ENCODE assay signal across 16 cellular contexts in the genomic region with DNA sequence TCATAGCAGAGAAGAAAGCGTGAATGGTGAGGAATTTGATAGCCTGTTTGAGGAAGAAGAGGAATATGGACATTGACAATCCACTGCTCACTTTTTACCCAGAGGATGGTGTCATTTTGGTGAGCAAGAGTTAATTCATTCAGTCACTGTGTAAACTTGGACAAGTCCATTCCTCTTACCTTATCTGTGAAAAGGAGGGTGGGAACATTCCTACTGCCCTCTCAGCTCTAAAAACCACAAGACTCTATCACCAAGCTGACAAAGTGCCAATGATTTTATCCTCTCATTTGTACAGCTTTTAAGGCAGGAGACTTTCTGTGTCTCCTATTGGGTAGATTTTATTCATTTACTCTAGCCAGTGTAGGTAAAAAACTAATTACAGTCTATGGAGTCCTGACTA.
DNase-seq lines count a peak whose midpoint lies in the region; ATAC-seq and TF ChIP-seq lines count a peak whose summit lies in the region.
"Had no signal": no experiment of that assay in that cellular context is flagged by ENCODE, and none has a peak within 500 bp of the region (broad histone marks: within the 10 kb centered on the region; RNA-seq: fewer than 3 reads in every experiment).

No MANE protein-coding gene starts in this region.

- TF ChIP-seq CTCF in AG10803 (conservative IDR thresholded peaks at IDR 0.05; ENCODE audit: low read length) (no peak), astrocyte of the spinal cord (IDR thresholded peaks at IDR 0.05; ENCODE audit: low read depth, low read length) (no peak)

- H3K9me3 Mint-ChIP-seq in activated naive CD4-positive, alpha-beta T cell treated with anti-CD3 and anti-CD28 coated beads for 36 hours: no peaks in the 10 kb centered on the region
- H3K9me3 Mint-ChIP-seq in activated T-helper 17 cell treated with anti-CD3 and anti-CD28 coated beads, Interleukin-2, amount 50 U/mL, for 72 hours: no peaks in the 10 kb centered on the region
- H3K9me3 Mint-ChIP-seq: activated naive CD8-positive, alpha-beta T cell treated with anti-CD3 and anti-CD28 coated beads, Interleukin-2, amount 10 ng/mL, durations not matched to agents 7 days and 5 days had no signal

- no peaks in the 10 kb centered on the region for H3K36me3 Mint-ChIP-seq in activated naive CD4-positive, alpha-beta T cell treated with anti-CD3 and anti-CD28 coated beads for 36 hours (ENCODE audit: low read depth)
- H3K36me3 Mint-ChIP-seq in activated T-helper 17 cell treated with anti-CD3 and anti-CD28 coated beads, Interleukin-2, amount 50 U/mL, for 72 hours (ENCODE audit: low read depth): no peaks in the 10 kb centered on the region
- H3K36me3 Mint-ChIP-seq: activated naive CD8-positive, alpha-beta T cell treated with anti-CD3 and anti-CD28 coated beads, Interleukin-2, amount 10 ng/mL, durations not matched to agents 7 days and 5 days had no signal

- no peak for ATAC-seq in GM19035 (IDR thresholded peaks at IDR 0.05; ENCODE audit: unreplicated experiment)
- no peak for ATAC-seq in activated T-helper 17 cell treated with anti-CD3 and anti-CD28 coated beads, Interleukin-2, amount 50 U/mL, for 72 hours (replicated peaks)

- in situ Hi-C loops in astrocyte of the spinal cord (cut with HindIII; ENCODE audit: low sequenced_read_pairs): no loop called here

- no peaks in the 10 kb centered on the region for H3K27me3 Mint-ChIP-seq in activated naive CD4-positive, alpha-beta T cell treated with anti-CD3 and anti-CD28 coated beads for 36 hours (ENCODE audit: low read depth)
- no peaks in the 10 kb centered on the region for H3K27me3 Mint-ChIP-seq in activated T-helper 17 cell treated with anti-CD3 and anti-CD28 coated beads, Interleukin-2, amount 50 U/mL, for 72 hours
- H3K27me3 Mint-ChIP-seq: activated naive CD8-positive, alpha-beta T cell treated with anti-CD3 and anti-CD28 coated beads, Interleukin-2, amount 10 ng/mL, durations not matched to agents 7 days and 5 days had no signal

- CTCF ChIA-PET in activated naive CD4-positive, alpha-beta T cell treated with anti-CD3 and anti-CD28 coated beads for 36 hours (lab: Charles Lee): no interaction called here

- H3K4me3 Mint-ChIP-seq in activated naive CD4-positive, alpha-beta T cell treated with anti-CD3 and anti-CD28 coated beads for 36 hours: no peak overlapping the region
- no peak overlapping the region for H3K4me3 Mint-ChIP-seq in activated T-helper 17 cell treated with anti-CD3 and anti-CD28 coated beads, Interleukin-2, amount 50 U/mL, for 72 hours
- H3K4me3 Mint-ChIP-seq: activated naive CD8-positive, alpha-beta T cell treated with anti-CD3 and anti-CD28 coated beads, Interleukin-2, amount 10 ng/mL, durations not matched to agents 7 days and 5 days had no signal

- H3K4me3 ChIP-seq in AG10803 (ENCODE audit: low read length) (no peak overlapping the region), astrocyte of the spinal cord (ENCODE audit: low read depth, low read length) (no peak overlapping the region)
- H3K4me3 ChIP-seq: coronary artery had no signal

- DNase-seq in AG10803 (ENCODE audit: low read depth): peak; percentile 43
- peak; percentile 13 for DNase-seq in HPDE6-E6E7 (ENCODE audit: extremely low spot score)
- peak; percentile 55 for DNase-seq in astrocyte of the spinal cord (ENCODE audit: low read depth, low spot score)
- DNase-seq in kidney glomerular epithelial cell (lab: John Stamatoyannopoulos, UW): peak; percentile 83
- DNase-seq in stimulated activated CD4-positive, alpha-beta T cell treated with anti-CD3 and anti-CD28 coated beads, Interleukin-2, amount 100 ng/mL, for 48 hours: no peak
- no peak for DNase-seq in activated naive CD4-positive, alpha-beta T cell treated with anti-CD3 and anti-CD28 coated beads for 36 hours
- DNase-seq: activated CD4-positive, CD25-positive, alpha-beta regulatory T cell; activated CD8-positive, alpha-beta memory T cell treated with anti-CD3 and anti-CD28 coated beads, Interleukin-2, amount 50 U/mL, for 4 hours; activated naive CD8-positive, alpha-beta T cell treated with anti-CD3 and anti-CD28 coated beads, Interleukin-2, amount 10 ng/mL, durations not matched to agents 7 days and 5 days; DMS 273 treated with DMSO at 0.1 percent for 48 hours; NCI-H1105; NCI-H446; SW 1271 had no signal

- intact Hi-C loops in activated naive CD4-positive, alpha-beta T cell treated with anti-CD3 and anti-CD28 coated beads for 36 hours (cut with micrococcal nuclease): no loop called here

- H3K4me1 Mint-ChIP-seq in activated naive CD4-positive, alpha-beta T cell treated with anti-CD3 and anti-CD28 coated beads for 36 hours (ENCODE audit: low read depth): no peaks in the 10 kb centered on the region
- no peaks in the 10 kb centered on the region for H3K4me1 Mint-ChIP-seq in activated T-helper 17 cell treated with anti-CD3 and anti-CD28 coated beads, Interleukin-2, amount 50 U/mL, for 72 hours
- H3K4me1 Mint-ChIP-seq: activated naive CD8-positive, alpha-beta T cell treated with anti-CD3 and anti-CD28 coated beads, Interleukin-2, amount 10 ng/mL, durations not matched to agents 7 days and 5 days had no signal

- no peak overlapping the region for H3K27ac Mint-ChIP-seq in activated naive CD4-positive, alpha-beta T cell treated with anti-CD3 and anti-CD28 coated beads for 36 hours
- H3K27ac Mint-ChIP-seq in activated T-helper 17 cell treated with anti-CD3 and anti-CD28 coated beads, Interleukin-2, amount 50 U/mL, for 72 hours: no peak overlapping the region
- H3K27ac Mint-ChIP-seq: activated naive CD8-positive, alpha-beta T cell treated with anti-CD3 and anti-CD28 coated beads, Interleukin-2, amount 10 ng/mL, durations not matched to agents 7 days and 5 days had no signal

Comparison
In these comparisons a context has a peak if more than half of its experiments do, and no peak if none do; other contexts are left out.
1. DNase-seq: peak in AG10803 (single experiment), HPDE6-E6E7 (single experiment), astrocyte of the spinal cord (single experiment) and kidney glomerular epithelial cell (single experiment); none in stimulated activated CD4-positive, alpha-beta T cell treated with anti-CD3 and anti-CD28 coated beads, Interleukin-2, amount 100 ng/mL, for 48 hours (0 of 2) and activated naive CD4-positive, alpha-beta T cell treated with anti-CD3 and anti-CD28 coated beads for 36 hours (single experiment).